ENCODE assay signal across 22 cellular contexts in the genomic region with DNA sequence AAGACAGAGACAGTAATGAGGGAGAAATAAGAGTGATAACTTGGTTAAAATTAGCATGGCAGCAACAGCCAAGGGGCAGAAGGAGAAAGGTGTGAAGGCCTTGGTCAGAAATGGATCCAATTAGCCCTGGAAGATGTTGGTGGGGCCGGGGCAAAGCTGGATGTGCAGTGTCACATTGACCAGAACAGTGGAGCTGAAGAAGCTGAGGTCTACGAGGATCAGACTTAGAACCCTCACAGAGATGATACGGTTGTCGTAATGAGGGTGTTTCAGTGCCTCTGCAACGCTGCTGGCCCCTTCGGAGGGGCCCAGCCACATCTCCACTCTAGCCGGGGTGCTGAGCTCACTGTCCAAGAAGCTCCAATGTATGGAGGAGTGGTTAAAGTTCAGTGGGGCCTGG. TPM values are rescaled to one million over a fixed set of nuclear protein-coding genes. Genes with fewer than 3 reads are reported as not detected.
DNase-seq lines count a peak whose midpoint lies in the region; ATAC-seq and TF ChIP-seq lines count a peak whose summit lies in the region.
"Had no signal": no experiment of that assay in that cellular context is flagged by ENCODE, and none has a peak within 500 bp of the region (broad histone marks: within the 10 kb centered on the region; RNA-seq: fewer than 3 reads in every experiment).

No MANE protein-coding gene starts in this region.

- CTCF ChIA-PET in SK-N-SH (lab: Yijun Ruan, JAX), result interaction anchor here (1.1 to 16.9 kb wide), 15 partner anchors 21 to 143 kb away, joined by 3 to 566 read pairs (median 10); a partner anchor contains a TSS
- CTCF ChIA-PET in CD4-positive, alpha-beta memory T cell (lab: Charles Lee; ENCODE audit: partially characterized antibody), result interaction anchor here (0.6 to 17.5 kb wide), 6 partner anchors 10 to 305 kb away, joined by 3 to 344 read pairs (median 24); a partner anchor contains a TSS
- CTCF ChIA-PET in activated CD8-positive, alpha-beta T cell treated with anti-CD3 and anti-CD28 coated beads for 36 hours (lab: Charles Lee), result interaction anchor here (1.2 to 10.4 kb wide), 5 partner anchors 36 to 126 kb away, joined by 5 to 214 read pairs (median 24); a partner anchor contains a TSS

- H3K36me3 ChIP-seq in SK-N-SH (replicated peaks in 1 of 2; ENCODE audit: control insufficient read depth in 1 of 2, insufficient read depth in 2 of 2, low read length in 1 of 2), result peaks cover 26 to 31% of the 10 kb centered on the region in 2 experiments
- H3K36me3 ChIP-seq in CD4-positive, alpha-beta memory T cell (ENCODE audit: insufficient read depth, low read length), result peaks cover 33% of the 10 kb centered on the region
- peaks cover 18 to 35% of the 10 kb centered on the region in 2 experiments for H3K36me3 ChIP-seq in mesenchymal stem cell (ENCODE audit: control insufficient read depth in 1 of 2, insufficient read depth in 2 of 2, low read depth in 1 of 2, low read length in 2 of 2)

- no peak for ATAC-seq in SK-N-SH treated with all-trans-retinoic acid at 6 μM for 48 hours
- peak; percentile 7 for ATAC-seq in activated CD8-positive, alpha-beta T cell treated with anti-CD3 and anti-CD28 coated beads for 36 hours
- no peak for ATAC-seq in esophagus mucosa
- ATAC-seq: Panc1 had no signal

- TF ChIP-seq RAD21 in SK-N-SH (IDR thresholded peaks at IDR 0.05; ENCODE audit: low read length), result no peak

- H3K4me2 ChIP-seq in SK-N-SH, result no peak overlapping the region
- H3K4me2 ChIP-seq in mesenchymal stem cell (ENCODE audit: low read length, poor library complexity, severe bottlenecking), result no peak overlapping the region

- peaks cover 22 to 66% (median 36%) of the 10 kb centered on the region in 4 donors for H3K4me1 Mint-ChIP-seq in CD4-positive, alpha-beta memory T cell
- peaks cover 15% of the 10 kb centered on the region for H3K4me1 Mint-ChIP-seq in activated CD8-positive, alpha-beta T cell treated with anti-CD3 and anti-CD28 coated beads for 36 hours (ENCODE audit: low read depth)

- no peak for TF ChIP-seq CTCF in SK-N-SH (IDR thresholded peaks at IDR 0.05)
- TF ChIP-seq CTCF in activated CD8-positive, alpha-beta T cell treated with anti-CD3 and anti-CD28 coated beads for 36 hours (IDR thresholded peaks at IDR 0.05), result no peak

- no peak for TF ChIP-seq EP300 in SK-N-SH (IDR thresholded peaks at IDR 0.05; ENCODE audit: borderline replicate concordance in 1 of 2, low read depth in 1 of 2, low read length in 1 of 2)

- H3K79me1 ChIP-seq in mesenchymal stem cell (replicated peaks; ENCODE audit: low read length, poor library complexity, severe bottlenecking), result peaks cover 10% of the 10 kb centered on the region

- H3K4me3 Mint-ChIP-seq in CD4-positive, alpha-beta memory T cell, result peak overlapping the region in 1 of 8 donors; percentile 22
- no peak overlapping the region for H3K4me3 Mint-ChIP-seq in activated CD8-positive, alpha-beta T cell treated with anti-CD3 and anti-CD28 coated beads for 36 hours

- H2BK15ac ChIP-seq in mesenchymal stem cell (ENCODE audit: low read depth, poor library complexity, severe bottlenecking), result no peak overlapping the region

- H3K9me3 Mint-ChIP-seq in CD4-positive, alpha-beta memory T cell, result peaks cover 0 to 2% (median 0%) of the 10 kb centered on the region in 8 donors
- no peaks in the 10 kb centered on the region for H3K9me3 Mint-ChIP-seq in activated CD8-positive, alpha-beta T cell treated with anti-CD3 and anti-CD28 coated beads for 36 hours

- no peak overlapping the region for H3K23ac ChIP-seq in mesenchymal stem cell (ENCODE audit: low read length in 2 of 2)

- no peak overlapping the region for H2BK5ac ChIP-seq in mesenchymal stem cell (ENCODE audit: low read depth, low read length, poor library complexity, severe bottlenecking)

- no peak overlapping the region for H3K4ac ChIP-seq in mesenchymal stem cell (ENCODE audit: low read depth in 1 of 2, low read length in 2 of 2)

- H3K27ac ChIP-seq in SK-N-SH (ENCODE audit: low read depth in 2 of 2, low read length in 1 of 2), result peak overlapping the region; percentile 58 to 99; a peak in 3 of 4 replicates
- peak overlapping the region; percentile 14 for H3K27ac ChIP-seq in CD4-positive, alpha-beta memory T cell (ENCODE audit: low read depth, low read length)
- H3K27ac ChIP-seq in mesenchymal stem cell (ENCODE audit: low read length, poor library complexity, severe bottlenecking), result no peak overlapping the region
- H3K27ac ChIP-seq: 22Rv1, upper lobe of left lung had no signal

- H4K20me1 ChIP-seq in SK-N-SH (ENCODE audit: insufficient read depth), result peaks cover 39% of the 10 kb centered on the region

- intact Hi-C loops in CD4-positive, alpha-beta memory T cell (cut with micrococcal nuclease), result no loop called here
- intact Hi-C loops in activated CD8-positive, alpha-beta T cell treated with anti-CD3 and anti-CD28 coated beads for 36 hours (cut with micrococcal nuclease), result loop anchor here (5.0 kb wide), 1 partner anchor 55 kb away; a partner anchor contains a TSS

- H3K36me3 Mint-ChIP-seq in CD4-positive, alpha-beta memory T cell, result peaks cover 16 to 43% of the 10 kb centered on the region in 2 donors
- H3K36me3 Mint-ChIP-seq in activated CD8-positive, alpha-beta T cell treated with anti-CD3 and anti-CD28 coated beads for 36 hours (ENCODE audit: low read depth), result peaks cover 31% of the 10 kb centered on the region

- H2AFZ ChIP-seq in SK-N-SH (ENCODE audit: low read depth) (no peak overlapping the region), mesenchymal stem cell (ENCODE audit: low read depth, low read length) (no peak overlapping the region)

- no peak overlapping the region for H3K4me3 ChIP-seq in SK-N-SH (ENCODE audit: low read depth in 2 of 2, low read length in 1 of 2)
- H3K4me3 ChIP-seq in CD4-positive, alpha-beta memory T cell (ENCODE audit: low read length in 2 of 2), result no peak overlapping the region
- no peak overlapping the region for H3K4me3 ChIP-seq in mesenchymal stem cell (ENCODE audit: insufficient read depth in 1 of 2, low read depth in 1 of 2, low read length in 2 of 2)
- H3K4me3 ChIP-seq: upper lobe of left lung had no signal

- H2AK5ac ChIP-seq in mesenchymal stem cell (ENCODE audit: low read length, severe bottlenecking), result no peak overlapping the region

- peak overlapping the region; percentile 24 for H4K8ac ChIP-seq in mesenchymal stem cell (ENCODE audit: low read length)

- H3K9me3 ChIP-seq in SK-N-SH, result no peaks in the 10 kb centered on the region
- H3K9me3 ChIP-seq in CD4-positive, alpha-beta memory T cell (ENCODE audit: control insufficient read depth in 1 of 2, low read length in 2 of 2), result no peaks in the 10 kb centered on the region
- no peaks in the 10 kb centered on the region for H3K9me3 ChIP-seq in mesenchymal stem cell (ENCODE audit: control insufficient read depth, low read length)
- H3K9me3 ChIP-seq: upper lobe of left lung had no signal

- H3K27me3 ChIP-seq in SK-N-SH (ENCODE audit: insufficient read depth), result no peaks in the 10 kb centered on the region
- H3K27me3 ChIP-seq in CD4-positive, alpha-beta memory T cell (ENCODE audit: insufficient read depth, low read length), result no peaks in the 10 kb centered on the region
- no peaks in the 10 kb centered on the region for H3K27me3 ChIP-seq in mesenchymal stem cell (ENCODE audit: control insufficient read depth in 1 of 2, insufficient read depth in 1 of 2, low read length in 2 of 2)
- H3K27me3 ChIP-seq: upper lobe of left lung had no signal

- no peak overlapping the region for H3K18ac ChIP-seq in mesenchymal stem cell (ENCODE audit: low read depth in 1 of 2, low read length in 2 of 2)

- H3K14ac ChIP-seq in mesenchymal stem cell (ENCODE audit: low read length in 2 of 2), result no peak overlapping the region

- no peak overlapping the region for H4K91ac ChIP-seq in mesenchymal stem cell (ENCODE audit: low read length)

- POLR2A ChIA-PET in SK-N-SH (lab: Yijun Ruan, JAX), result interaction anchor here (0.8 to 3.8 kb wide), 5 partner anchors 13 to 56 kb away, joined by 3 to 97 read pairs (median 10); a partner anchor contains a TSS
- POLR2A ChIA-PET in CD4-positive, alpha-beta memory T cell (lab: Charles Lee; ENCODE audit: partially characterized antibody), result interaction anchor here (0.6 to 8.2 kb wide), 7 partner anchors 8 to 256 kb away, joined by 3 to 66 read pairs (median 6); a partner anchor contains a TSS
- POLR2A ChIA-PET in activated CD8-positive, alpha-beta T cell treated with anti-CD3 and anti-CD28 coated beads for 36 hours (lab: Charles Lee), result interaction anchor here (0.8 to 5.0 kb wide), 12 partner anchors 10 to 113 kb away, joined by 3 to 21 read pairs (median 7); a partner anchor contains a TSS

- peaks cover 18% of the 10 kb centered on the region for H3F3A ChIP-seq in SK-N-SH (replicated peaks; ENCODE audit: insufficient read depth)

- H3K9ac ChIP-seq in SK-N-SH (no peak overlapping the region), mesenchymal stem cell (ENCODE audit: low read length) (no peak overlapping the region)

- H3K27ac Mint-ChIP-seq in CD4-positive, alpha-beta memory T cell, result peak overlapping the region; percentile 65 to 95 (median 88)
- H3K27ac Mint-ChIP-seq in activated CD8-positive, alpha-beta T cell treated with anti-CD3 and anti-CD28 coated beads for 36 hours, result peak overlapping the region; percentile 60

- WGBS in SK-N-SH (ENCODE audit: low lambda C conversion rate), result 87% methylated on average over 4 of the region's 7 CpGs
- WGBS in mesenchymal stem cell, result 99% methylated on average over 7 of the region's 7 CpGs

- H2BK12ac ChIP-seq in mesenchymal stem cell (ENCODE audit: low read length in 2 of 2), result no peak overlapping the region

- no peaks in the 10 kb centered on the region for H3K9me2 ChIP-seq in SK-N-SH

- no peaks in the 10 kb centered on the region for H3K27me3 Mint-ChIP-seq in CD4-positive, alpha-beta memory T cell
- no peaks in the 10 kb centered on the region for H3K27me3 Mint-ChIP-seq in activated CD8-positive, alpha-beta T cell treated with anti-CD3 and anti-CD28 coated beads for 36 hours

- H3K4me1 ChIP-seq in SK-N-SH (ENCODE audit: control insufficient read depth in 1 of 2, insufficient read depth in 2 of 2, low read depth in 1 of 2, low read length in 1 of 2) (peaks cover 24 to 89% of the 10 kb centered on the region in 2 experiments), mesenchymal stem cell (ENCODE audit: control insufficient read depth, insufficient read depth, low read depth, low read length) (peaks cover 21% of the 10 kb centered on the region)
- peaks cover 20% of the 10 kb centered on the region for H3K4me1 ChIP-seq in CD4-positive, alpha-beta memory T cell (ENCODE audit: insufficient read depth, low read length)

- DNase-seq in SK-N-SH (no peak), mesenchymal stem cell (no peak), SHP77 treated with DMSO at 0.1 percent for 48 hours (lab: John Stamatoyannopoulos, UW) (no peak), DMS 273 (lab: John Stamatoyannopoulos, UW; ENCODE audit: unreplicated experiment) (no peak)
- DNase-seq in CD4-positive, alpha-beta memory T cell, result no peak
- no peak for DNase-seq in activated CD8-positive, alpha-beta T cell treated with anti-CD3 and anti-CD28 coated beads for 36 hours
- DNase-seq: aorta; C1 segment of cervical spinal cord; mesendoderm; NCI-H1417 treated with DMSO at 0.1 percent for 48 hours; NCI-H2171 treated with DMSO at 0.1 percent for 48 hours; NCI-H774; stimulated activated naive CD4-positive, alpha-beta T cell treated with Interleukin-2 at 50 U/mL for 16 hours; upper lobe of left lung had no signal

- no peaks in the 10 kb centered on the region for H3K79me2 ChIP-seq in SK-N-SH (ENCODE audit: insufficient read depth)

- H2BK120ac ChIP-seq in mesenchymal stem cell (ENCODE audit: low read depth, low read length), result peak overlapping the region; percentile 35

RNA-seq across cellular contexts. Expression of a gene that starts 14.2 kb away (rescaled TPM):
- polyA plus RNA-seq in SK-N-SH (2012; rRNA removed), result not detected in 2 replicates
- polyA plus RNA-seq in SK-N-SH (2012; cell fraction: cytosol; rRNA removed), result 0.03 and 0.05 TPM in 2 replicates
- 0.10 TPM in 1 of 2 replicates, not detected in the other for polyA plus RNA-seq in SK-N-SH (2012; cell fraction: nucleus; rRNA removed)
- 10 to 100 TPM; 55.1 to 63.6 TPM for total RNA-seq in CD4-positive, alpha-beta memory T cell
- polyA plus RNA-seq in CD4-positive, alpha-beta memory T cell, result 10 to 100 TPM; 29.1 to 53.9 TPM
- total RNA-seq in activated CD8-positive, alpha-beta T cell treated with anti-CD3 and anti-CD28 coated beads for 36 hours, result 100 to 1,000 TPM; 297 to 315 TPM
- polyA plus RNA-seq in mesenchymal stem cell (2013, experiment 1 of 2), result not detected
- polyA plus RNA-seq in mesenchymal stem cell (2013, experiment 2 of 2), result 0.08 TPM
- 1.4 TPM for total RNA-seq in esophagus mucosa
- total RNA-seq: chondrocyte, LHCN-M2 had no signal

RNA-seq across cellular contexts. Expression of a gene that starts 35.1 kb away (rescaled TPM):
- 39.2 and 51.8 TPM in 2 replicates for polyA plus RNA-seq in SK-N-SH (2012; rRNA removed)
- 33.6 and 45.5 TPM in 2 replicates for polyA plus RNA-seq in SK-N-SH (2012; cell fraction: cytosol; rRNA removed)
- 54.8 and 58.9 TPM in 2 replicates for polyA plus RNA-seq in SK-N-SH (2012; cell fraction: nucleus; rRNA removed)
- 10 to 100 TPM; 60.9 to 61.3 TPM for total RNA-seq in CD4-positive, alpha-beta memory T cell
- polyA plus RNA-seq in CD4-positive, alpha-beta memory T cell, result 10 to 100 TPM; 32.8 to 52.7 TPM
- 10 to 100 TPM; 69.8 to 70.6 TPM for total RNA-seq in activated CD8-positive, alpha-beta T cell treated with anti-CD3 and anti-CD28 coated beads for 36 hours
- polyA plus RNA-seq in mesenchymal stem cell (2013, experiment 1 of 2), result 74.5 TPM
- 72.5 TPM for polyA plus RNA-seq in mesenchymal stem cell (2013, experiment 2 of 2)
- total RNA-seq in esophagus mucosa, result 61.1 TPM

RNA-seq across cellular contexts. Expression of a gene that starts 50.9 kb away (rescaled TPM):
- 152 and 166 TPM in 2 replicates for polyA plus RNA-seq in SK-N-SH (2012; rRNA removed)
- polyA plus RNA-seq in SK-N-SH (2012; cell fraction: cytosol; rRNA removed), result 192 and 197 TPM in 2 replicates
- 145 and 148 TPM in 2 replicates for polyA plus RNA-seq in SK-N-SH (2012; cell fraction: nucleus; rRNA removed)
- total RNA-seq in CD4-positive, alpha-beta memory T cell, result 10 to 100 TPM; 93.3 to 97.0 TPM
- 10 to 100 TPM; 23.8 to 49.3 TPM for polyA plus RNA-seq in CD4-positive, alpha-beta memory T cell
- total RNA-seq in activated CD8-positive, alpha-beta T cell treated with anti-CD3 and anti-CD28 coated beads for 36 hours, result 100 to 1,000 TPM; 232 to 235 TPM
- polyA plus RNA-seq in mesenchymal stem cell (2013, experiment 1 of 2), result 156 TPM
- polyA plus RNA-seq in mesenchymal stem cell (2013, experiment 2 of 2), result 154 TPM
- total RNA-seq in esophagus mucosa, result 205 TPM

RNA-seq across cellular contexts. Expression of a gene that starts 56.5 kb away (rescaled TPM):
- 0.20 and 0.63 TPM in 2 replicates for polyA plus RNA-seq in SK-N-SH (2012; rRNA removed)
- polyA plus RNA-seq in SK-N-SH (2012; cell fraction: cytosol; rRNA removed), result 0.15 and 0.47 TPM in 2 replicates
- 3.0 and 4.8 TPM in 2 replicates for polyA plus RNA-seq in SK-N-SH (2012; cell fraction: nucleus; rRNA removed)
- total RNA-seq in CD4-positive, alpha-beta memory T cell, result under 1 TPM in 1 of 2 experiments, not detected in 1; 0.06 TPM
- polyA plus RNA-seq in CD4-positive, alpha-beta memory T cell, result not detected
- total RNA-seq in activated CD8-positive, alpha-beta T cell treated with anti-CD3 and anti-CD28 coated beads for 36 hours, result under 1 TPM; 0.47 to 0.54 TPM
- not detected for polyA plus RNA-seq in mesenchymal stem cell (2013, experiment 1 of 2)
- not detected for polyA plus RNA-seq in mesenchymal stem cell (2013, experiment 2 of 2)
- not detected for total RNA-seq in esophagus mucosa
- total RNA-seq: chondrocyte, Daoy, kidney epithelial cell, LHCN-M2 had no signal
- polyA plus RNA-seq: aorta had no signal

RNA-seq across cellular contexts. Expression of a gene that starts 58.2 kb away (rescaled TPM):
- 0.97 and 3.3 TPM in 2 replicates for polyA plus RNA-seq in SK-N-SH (2012; rRNA removed)
- 0.89 and 3.0 TPM in 2 replicates for polyA plus RNA-seq in SK-N-SH (2012; cell fraction: cytosol; rRNA removed)
- polyA plus RNA-seq in SK-N-SH (2012; cell fraction: nucleus; rRNA removed), result 6.3 and 10.5 TPM in 2 replicates
- total RNA-seq in CD4-positive, alpha-beta memory T cell, result under 1 TPM in 1 of 2 experiments, not detected in 1; 0.23 TPM
- not detected for polyA plus RNA-seq in CD4-positive, alpha-beta memory T cell
- total RNA-seq in activated CD8-positive, alpha-beta T cell treated with anti-CD3 and anti-CD28 coated beads for 36 hours, result 10 to 100 TPM; 23.5 to 25.9 TPM
- not detected for polyA plus RNA-seq in mesenchymal stem cell (2013, experiment 1 of 2)
- polyA plus RNA-seq in mesenchymal stem cell (2013, experiment 2 of 2), result not detected
- total RNA-seq in esophagus mucosa, result 0.16 TPM
- total RNA-seq: chondrocyte, kidney epithelial cell, LHCN-M2 had no signal

Comparison
In these comparisons a context has a peak if more than half of its experiments do, and no peak if none do; other contexts are left out.
1. RNA of a gene that starts 14.2 kb away (total RNA-seq): 297 to 315 TPM in activated CD8-positive, alpha-beta T cell treated with anti-CD3 and anti-CD28 coated beads for 36 hours and 55.1 to 63.6 TPM in CD4-positive, alpha-beta memory T cell; 1.4 TPM in esophagus mucosa (single experiment); every median in the first group is over 10 times any median in the second.